9 cellular contexts compared by ENCODE assay signal in the genomic region with DNA sequence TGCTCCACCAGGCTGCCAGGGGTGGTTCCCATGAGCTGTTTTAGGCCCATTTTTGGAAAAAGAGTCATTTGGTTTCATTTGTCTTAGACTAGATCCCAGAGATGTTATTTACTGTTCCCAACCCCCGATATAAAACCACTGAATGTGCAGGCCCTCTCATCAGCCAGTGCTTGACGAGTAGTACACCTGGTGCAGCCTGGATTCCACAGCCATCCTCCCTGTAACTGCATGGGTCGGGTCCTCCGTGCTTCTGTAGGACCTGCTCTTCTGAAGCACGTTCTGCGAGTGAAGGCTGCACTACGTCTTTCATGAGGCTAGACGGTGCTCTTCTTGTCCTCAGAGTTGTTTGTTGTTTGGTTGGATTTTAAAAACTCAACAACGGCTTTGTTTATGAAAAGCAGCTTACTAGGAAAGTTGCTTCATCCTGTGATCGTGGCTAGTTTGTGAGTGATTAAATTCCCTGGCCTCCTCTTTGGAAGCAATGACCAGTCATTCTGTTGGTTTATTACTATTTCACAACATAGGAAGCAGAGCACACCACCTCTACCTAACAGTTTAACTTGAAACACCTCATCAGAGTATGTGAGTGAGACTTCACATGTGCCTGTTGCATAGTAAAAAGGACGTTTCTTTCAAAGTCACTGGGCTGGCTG.
DNase-seq lines count a peak whose midpoint lies in the region; TF ChIP-seq lines count a peak whose summit lies in the region.
"Had no signal": no experiment of that assay in that cellular context is flagged by ENCODE, and none has a peak within 500 bp of the region (broad histone marks: within the 10 kb centered on the region; RNA-seq: fewer than 3 reads in every experiment).

No MANE protein-coding gene starts in this region.

- H3K4me1 Mint-ChIP-seq in activated CD4-positive, alpha-beta T cell treated with anti-CD3 and anti-CD28 coated beads, Interleukin-2, amount 10 ng/mL, durations not matched to agents 7 days and 5 days, result peaks cover 47% of the 10 kb centered on the region

- WGBS in tibial nerve, 2 donors, result 76 to 86% methylated on average over 11 of the region's 11 CpGs

- TF ChIP-seq CTCF in tibial nerve (IDR thresholded peaks at IDR 0.05), result no peak
- TF ChIP-seq CTCF in BE2C (IDR thresholded peaks at IDR 0.05; ENCODE audit: low read depth, low read length), result no peak

- H3K9me3 ChIP-seq in SJCRH30 (replicated peaks) (no peaks in the 10 kb centered on the region), tibial nerve (peaks cover 0 to 4% (median 0%) of the 10 kb centered on the region in 4 donors), BE2C (0 out of 2 replicates have a peak, but pooled peaks cover 4% of the 10 kb centered on the region)

- POLR2A ChIA-PET in activated CD4-positive, alpha-beta T cell treated with anti-CD3 and anti-CD28 coated beads, Interleukin-2, amount 10 ng/mL, durations not matched to agents 7 days and 5 days (lab: Charles Lee), result interaction anchor here (0.6 kb wide), 1 partner anchor 306 kb away, joined by 3 read pairs; no protein-coding TSS in a partner anchor

- H3K36me3 ChIP-seq in SJCRH30 (no peaks in the 10 kb centered on the region), tibial nerve (peaks cover 0 to 8% (median 0%) of the 10 kb centered on the region in 3 donors), BE2C (no peaks in the 10 kb centered on the region; the same call in 1 of the 2 replicates)

- TF ChIP-seq POLR2A in tibial nerve (IDR thresholded peaks at IDR 0.05), result no peak

- CTCF ChIA-PET in activated CD4-positive, alpha-beta T cell treated with anti-CD3 and anti-CD28 coated beads, Interleukin-2, amount 10 ng/mL, durations not matched to agents 7 days and 5 days (lab: Charles Lee), result interaction anchor here (0.8 to 1.3 kb wide), 2 partner anchors 10 kb away, joined by 3 read pairs; no protein-coding TSS in a partner anchor

- H3K4me1 ChIP-seq in SJCRH30 (peaks cover 57% of the 10 kb centered on the region), tibial nerve (peaks cover 0 to 42% (median 27%) of the 10 kb centered on the region in 4 donors), BE2C (peaks cover 28% of the 10 kb centered on the region)

- H3K4me3 Mint-ChIP-seq in activated CD4-positive, alpha-beta T cell treated with anti-CD3 and anti-CD28 coated beads, Interleukin-2, amount 10 ng/mL, durations not matched to agents 7 days and 5 days, result peak overlapping the region; percentile 49

- H3K27me3 Mint-ChIP-seq in activated CD4-positive, alpha-beta T cell treated with anti-CD3 and anti-CD28 coated beads, Interleukin-2, amount 10 ng/mL, durations not matched to agents 7 days and 5 days, result peaks cover 3% of the 10 kb centered on the region

- intact Hi-C loops in cardiac septum (cut with DNase I), result loop anchor here (10.0 kb wide), 1 partner anchor 263 kb away; no protein-coding TSS in a partner anchor

- peak overlapping the region; percentile 89 for H3K27ac Mint-ChIP-seq in activated CD4-positive, alpha-beta T cell treated with anti-CD3 and anti-CD28 coated beads, Interleukin-2, amount 10 ng/mL, durations not matched to agents 7 days and 5 days

- H3K9me3 Mint-ChIP-seq in activated CD4-positive, alpha-beta T cell treated with anti-CD3 and anti-CD28 coated beads, Interleukin-2, amount 10 ng/mL, durations not matched to agents 7 days and 5 days, result peaks cover 4% of the 10 kb centered on the region

- no peak overlapping the region for H3K4me3 ChIP-seq in SJCRH30
- no peak overlapping the region for H3K4me3 ChIP-seq in tibial nerve
- no peak overlapping the region for H3K4me3 ChIP-seq in BE2C (ENCODE audit: low read depth, low read length)

- H3K36me3 Mint-ChIP-seq in activated CD4-positive, alpha-beta T cell treated with anti-CD3 and anti-CD28 coated beads, Interleukin-2, amount 10 ng/mL, durations not matched to agents 7 days and 5 days (ENCODE audit: low read depth), result peaks cover 8% of the 10 kb centered on the region

- H3K27me3 ChIP-seq in SJCRH30, result no peaks in the 10 kb centered on the region
- H3K27me3 ChIP-seq in tibial nerve, result no peaks in the 10 kb centered on the region
- H3K27me3 ChIP-seq in BE2C, result no peaks in the 10 kb centered on the region

- DNase-seq in activated CD4-positive, alpha-beta T cell treated with anti-CD3 and anti-CD28 coated beads, Interleukin-2, amount 10 ng/mL, durations not matched to agents 7 days and 5 days, result peak; percentile 21
- DNase-seq in activated CD4-positive, alpha-beta T cell treated with anti-CD3 and anti-CD28 coated beads for 48 hours, result no peak
- DNase-seq in SJCRH30, result no peak
- peak; percentile 50 for DNase-seq in glomerular visceral epithelial cell (ENCODE audit: extremely low spot score)
- DNase-seq in tibial nerve (ENCODE audit: low spot score in 2 of 2), result peak in 1 of 2 donors; percentile 70
- no peak for DNase-seq in NCI-H446 (lab: John Stamatoyannopoulos, UW)
- no peak for DNase-seq in BE2C
- no peak for DNase-seq in cardiac septum (ENCODE audit: low spot score)
- DNase-seq: NCI-H1436 treated with DMSO at 0.1 percent for 48 hours had no signal

- H3K27ac ChIP-seq in SJCRH30 (peak overlapping the region; percentile 95), tibial nerve (peak overlapping the region in 3 of 4 donors; percentile 21 to 47 (median 38))

- TF ChIP-seq EP300 in tibial nerve (IDR thresholded peaks at IDR 0.05), result peak in 1 of 2 donors; percentile 78

Comparison
In these comparisons a context has a peak if more than half of its experiments do, and no peak if none do; other contexts are left out.
1. DNase-seq: peak in activated CD4-positive, alpha-beta T cell treated with anti-CD3 and anti-CD28 coated beads, Interleukin-2, amount 10 ng/mL, durations not matched to agents 7 days and 5 days (single experiment) and glomerular visceral epithelial cell (single experiment); none in activated CD4-positive, alpha-beta T cell treated with anti-CD3 and anti-CD28 coated beads for 48 hours (single experiment), SJCRH30 (0 of 2), NCI-H446 (0 of 2), BE2C (single experiment) and cardiac septum (single experiment).